In the genomic region with DNA sequence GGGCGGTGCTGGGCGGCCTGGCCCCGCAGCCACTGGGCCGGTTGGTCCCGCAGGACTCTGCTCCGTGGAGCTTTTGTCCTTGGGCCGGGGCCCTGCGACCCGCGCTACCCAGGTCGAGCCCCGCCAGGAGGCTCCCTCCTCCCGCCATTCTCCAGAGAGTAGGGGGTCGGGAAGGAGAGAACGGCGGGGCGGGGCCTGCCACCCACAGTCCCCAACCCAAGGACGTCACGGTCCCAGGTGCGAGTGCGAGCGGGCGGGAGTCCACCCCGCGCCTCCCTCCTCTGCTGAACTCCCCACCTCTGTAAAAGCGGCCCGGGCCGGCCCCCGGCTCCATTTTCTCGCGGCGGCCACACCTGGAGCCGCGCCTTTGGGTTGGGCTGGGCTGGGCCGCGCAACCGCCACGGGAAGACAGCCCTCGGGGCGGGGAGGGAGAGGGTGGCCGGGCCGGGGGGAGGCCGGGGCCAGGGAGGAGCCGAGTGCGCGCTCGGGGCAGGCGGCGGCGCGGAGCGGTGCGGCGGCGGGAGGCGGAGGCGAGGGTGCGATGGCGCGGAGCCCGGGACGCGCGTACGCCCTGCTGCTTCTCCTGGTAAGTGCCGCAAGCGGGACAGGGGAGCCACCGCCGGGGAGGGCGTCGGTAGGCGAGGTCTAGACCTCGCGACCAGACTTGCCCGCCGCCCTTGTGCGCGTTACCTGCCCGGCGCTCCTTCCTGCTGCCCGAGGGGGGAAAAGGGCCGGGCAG, we compare ENCODE assay signal across 8 cellular contexts. TPM values are rescaled to one million over a fixed set of nuclear protein-coding genes. Genes with fewer than 3 reads are reported as not detected.
DNase-seq lines count a peak whose midpoint lies in the region; ATAC-seq and TF ChIP-seq lines count a peak whose summit lies in the region.

Gene DSG2 (plus strand): TSS at position 467 of the 739 bp plus-strand sequence. CDS start 75 bp downstream, at position 542.

- no peaks in the 10 kb centered on the region for H3K36me3 ChIP-seq in CD8-positive, alpha-beta memory T cell (ENCODE audit: insufficient read depth, low read length)
- H3K36me3 ChIP-seq in lower lobe of right lung (no peaks in the 10 kb centered on the region), subcutaneous abdominal adipose tissue (ENCODE audit: control insufficient read depth in 5 of 5, insufficient read depth in 5 of 5, low read length in 5 of 5) (no peaks in the 10 kb centered on the region)

- H3K27ac Mint-ChIP-seq in CD8-positive, alpha-beta memory T cell: no peak within 1 kb of the TSS

- peak in 1 of 5 donors; percentile 2 for DNase-seq in CD8-positive, alpha-beta memory T cell
- DNase-seq in SK-N-DZ (ENCODE audit: low spot score) (peak; percentile 10), dorsolateral prefrontal cortex (peak in 3 of 10 donors; percentile 15 to 50 (median 42)), lower lobe of right lung (peak; percentile 84), DMS114 treated with DMSO at 0.1 percent for 48 hours (lab: John Stamatoyannopoulos, UW; ENCODE audit: unreplicated experiment) (no peak)

- no peaks in the 10 kb centered on the region for H3K4me1 ChIP-seq in CD8-positive, alpha-beta memory T cell (ENCODE audit: insufficient read depth, low read length)
- H3K4me1 ChIP-seq in lower lobe of right lung: peaks cover 8% of the 10 kb centered on the region
- H3K4me1 ChIP-seq in subcutaneous abdominal adipose tissue (ENCODE audit: control insufficient read depth in 5 of 5, insufficient read depth in 5 of 5, low read length in 5 of 5): peaks cover 0 to 27% (median 11%) of the 10 kb centered on the region in 5 donors

- H3K9me3 ChIP-seq in CD8-positive, alpha-beta memory T cell (ENCODE audit: low read length): no peaks in the 10 kb centered on the region
- H3K9me3 ChIP-seq in lower lobe of right lung (no peaks in the 10 kb centered on the region), subcutaneous abdominal adipose tissue (ENCODE audit: control insufficient read depth in 5 of 5, low read length in 5 of 5) (no peaks in the 10 kb centered on the region)

- CTCF ChIA-PET in CD8-positive, alpha-beta memory T cell (lab: Charles Lee): no interaction called here

- TF ChIP-seq CTCF in dorsolateral prefrontal cortex (IDR thresholded peaks at IDR 0.05 in 54 of 56, conservative IDR thresholded peaks at IDR 0.05 in 2 of 56; ENCODE audit: low read depth in 1 of 56, partially characterized antibody in 56 of 56): no peak
- TF ChIP-seq CTCF in lower lobe of right lung (IDR thresholded peaks at IDR 0.05): no peak

- peak within 1 kb of the TSS; percentile 57 for H3K27ac ChIP-seq in CD8-positive, alpha-beta memory T cell (ENCODE audit: low read depth, low read length)
- H3K27ac ChIP-seq in dorsolateral prefrontal cortex: no peak within 1 kb of the TSS
- peak within 1 kb of the TSS; percentile 77 for H3K27ac ChIP-seq in lower lobe of right lung
- peak within 1 kb of the TSS; percentile 50 for H3K27ac ChIP-seq in subcutaneous abdominal adipose tissue (ENCODE audit: low read depth, low read length)

- peak within 1 kb of the TSS; percentile 34 for H3K4me3 ChIP-seq in CD8-positive, alpha-beta memory T cell (ENCODE audit: low read length)
- H3K4me3 ChIP-seq in dorsolateral prefrontal cortex (peak within 1 kb of the TSS; percentile 36 to 76 (median 60)), lower lobe of right lung (peak within 1 kb of the TSS; percentile 61), subcutaneous abdominal adipose tissue (ENCODE audit: low read depth in 1 of 5, low read length in 5 of 5) (peak within 1 kb of the TSS; percentile 75 to 89 (median 77))

- peak within 1 kb of the TSS in 5 of 7 donors; percentile 30 to 57 (median 39) for H3K4me3 Mint-ChIP-seq in CD8-positive, alpha-beta memory T cell

- peaks cover 29 to 45% of the 10 kb centered on the region in 2 donors for H3K27me3 Mint-ChIP-seq in CD8-positive, alpha-beta memory T cell

- intact Hi-C loops in dorsolateral prefrontal cortex (cut with DNase I): no loop called here
- intact Hi-C loops in lower lobe of right lung (cut with DNase I): no loop called here

- ATAC-seq in GM19351 (IDR thresholded peaks at IDR 0.05; ENCODE audit: unreplicated experiment) (peak; percentile 50), HG03354 (IDR thresholded peaks at IDR 0.05; ENCODE audit: poor library complexity, severe bottlenecking, unreplicated experiment) (peak; percentile 62), lower lobe of right lung (peak; percentile 98)

- H3K27me3 ChIP-seq in CD8-positive, alpha-beta memory T cell (ENCODE audit: insufficient read depth, low read length, poor library complexity, severe bottlenecking): peaks cover 13% of the 10 kb centered on the region
- H3K27me3 ChIP-seq in dorsolateral prefrontal cortex (peaks cover 0 to 63% (median 22%) of the 10 kb centered on the region in 45 donors), lower lobe of right lung (ENCODE audit: low read depth) (peaks cover 42% of the 10 kb centered on the region), subcutaneous abdominal adipose tissue (ENCODE audit: control insufficient read depth in 5 of 5, insufficient read depth in 4 of 5, low read length in 5 of 5) (peaks cover 0 to 7% (median 0%) of the 10 kb centered on the region in 5 donors)

- H3K9me3 Mint-ChIP-seq in CD8-positive, alpha-beta memory T cell: peaks cover 0 to 9% (median 2%) of the 10 kb centered on the region in 5 donors

- peak within 1 kb of the TSS in 4 of 5 donors; percentile 59 to 76 (median 72) for H3K9ac ChIP-seq in subcutaneous abdominal adipose tissue (ENCODE audit: low read length in 5 of 5)

- POLR2A ChIA-PET in CD8-positive, alpha-beta memory T cell (lab: Charles Lee): no interaction called here

- no peaks in the 10 kb centered on the region for H3K36me3 Mint-ChIP-seq in CD8-positive, alpha-beta memory T cell

- H3K4me1 Mint-ChIP-seq in CD8-positive, alpha-beta memory T cell: peaks cover 3 to 7% (median 4%) of the 10 kb centered on the region in 3 donors

RNA-seq across cellular contexts. Expression of gene DSG2, which starts in this region (rescaled TPM):
- total RNA-seq in CD8-positive, alpha-beta memory T cell: under 1 TPM; 0.07 to 0.09 TPM
- 0.03 TPM for polyA plus RNA-seq in CD8-positive, alpha-beta memory T cell
- polyA plus RNA-seq in SK-N-DZ (2014; cell fraction: cytosol; rRNA removed): 0.06 and 0.14 TPM in 2 replicates
- polyA plus RNA-seq in SK-N-DZ (2014; cell fraction: nucleus; rRNA removed): not detected in 2 replicates
- total RNA-seq in dorsolateral prefrontal cortex (1 to 10 TPM in 7 of 120 experiments, under 1 TPM in 104, not detected in 9; 0.07 to 2.8 (median 0.34) TPM), lower lobe of right lung (27.6 TPM)

Comparison
In these comparisons a context has a peak if more than half of its experiments do, and no peak if none do; other contexts are left out.
1. H3K27ac ChIP-seq: peak in CD8-positive, alpha-beta memory T cell (single experiment), lower lobe of right lung (single experiment) and subcutaneous abdominal adipose tissue (single experiment); none in dorsolateral prefrontal cortex (0 of 59).
2. Peak in every context shown above with its lines, with median percentiles within 50 percentile points of each other: H3K4me3 ChIP-seq and ATAC-seq.